16 cellular contexts compared by ENCODE assay signal in genomic region chr7:44106311-44107065, GRCh38. TPM values are rescaled to one million over a fixed set of nuclear protein-coding genes. Genes with fewer than 3 reads are reported as not detected.
DNase-seq lines count a peak whose midpoint lies in the region; ATAC-seq and TF ChIP-seq lines count a peak whose summit lies in the region.
"Had no signal": no experiment of that assay in that cellular context is flagged by ENCODE, and none has a peak within 500 bp of the region (broad histone marks: within the 10 kb centered on the region; RNA-seq: fewer than 3 reads in every experiment).

No MANE protein-coding gene starts in this region.

- H3K4me3 Mint-ChIP-seq in activated B cell treated with CpG ODN at 0.5 μM for 24 hours: peak overlapping the region; percentile 81

- peaks cover 2% of the 10 kb centered on the region for H3K27me3 Mint-ChIP-seq in activated B cell treated with CpG ODN at 0.5 μM for 24 hours

- DNase-seq in AG09309 (ENCODE audit: low read depth): no peak
- no peak for DNase-seq in activated B cell treated with CpG ODN at 0.5 μM for 24 hours
- no peak for DNase-seq in fibroblast of villous mesenchyme (ENCODE audit: low read depth)
- DNase-seq in NCI-H82 treated with DMSO at 0.1 percent for 48 hours (lab: John Stamatoyannopoulos, UW; ENCODE audit: unreplicated experiment): no peak
- no peak for DNase-seq in cerebellum (ENCODE audit: low spot score)
- DNase-seq in stimulated activated CD4-positive, alpha-beta T cell treated with anti-CD3 and anti-CD28 coated beads, Interleukin-15, amount 100 ng/mL, for 24 hours: no peak
- no peak for DNase-seq in mucosa of gallbladder (ENCODE audit: low spot score)
- DNase-seq: activated CD8-positive, alpha-beta T cell treated with anti-CD3 and anti-CD28 coated beads, Interleukin-2, amount 10 ng/mL, durations not matched to agents 7 days and 5 days; activated naive CD4-positive, alpha-beta T cell treated with anti-CD3 and anti-CD28 coated beads for 36 hours; foreskin melanocyte; islet precursor cell; NCI-H1105; trophoblast cell had no signal

- TF ChIP-seq CTCF in AG09309 (IDR thresholded peaks at IDR 0.05; ENCODE audit: control insufficient read depth, insufficient read depth, low read depth, low read length, missing control alignments) (no peak), activated B cell treated with CpG ODN at 0.5 μM for 24 hours (IDR thresholded peaks at IDR 0.05) (no peak), fibroblast of villous mesenchyme (IDR thresholded peaks at IDR 0.05; ENCODE audit: insufficient read depth, low read depth, low read length) (no peak)

- peaks cover 5% of the 10 kb centered on the region for H3K36me3 Mint-ChIP-seq in activated B cell treated with CpG ODN at 0.5 μM for 24 hours (ENCODE audit: low read depth)

- CTCF ChIA-PET in activated B cell treated with CpG ODN at 0.5 μM for 24 hours (lab: Charles Lee): interaction anchor here (2.1 kb wide), 1 partner anchor 90 kb away, joined by 7 read pairs; no protein-coding TSS in a partner anchor

- intact Hi-C loops in activated B cell treated with CpG ODN at 0.5 μM for 24 hours (cut with micrococcal nuclease): no loop called here

- POLR2A ChIA-PET in activated B cell treated with CpG ODN at 0.5 μM for 24 hours (lab: Charles Lee): interaction anchor here (0.6 to 2.5 kb wide), 4 partner anchors 9 to 25 kb away, joined by 3 to 7 read pairs (median 6); partner anchors contain the start of gene POLD2

- no peak for ATAC-seq in activated B cell treated with CpG ODN at 0.5 μM for 24 hours (ENCODE audit: low read depth)
- ATAC-seq: activated CD8-positive, alpha-beta T cell treated with anti-CD3 and anti-CD28 coated beads, Interleukin-2, amount 10 ng/mL, durations not matched to agents 7 days and 5 days had no signal

- peak overlapping the region in 18 of 21 experiments; percentile 25 to 99 (median 90) for H3K27ac ChIP-seq in skin epidermis

- H3K4me3 ChIP-seq in AG09309 (ENCODE audit: control insufficient read depth, low read depth, low read length) (peak overlapping the region; percentile 62), fibroblast of villous mesenchyme (ENCODE audit: low read depth, low read length) (peak overlapping the region; percentile 87), skin epidermis (peak overlapping the region in 6 of 7 experiments; percentile 42 to 60 (median 48))

- no peaks in the 10 kb centered on the region for H3K9me3 Mint-ChIP-seq in activated B cell treated with CpG ODN at 0.5 μM for 24 hours
- H3K9me3 Mint-ChIP-seq: activated naive CD4-positive, alpha-beta T cell treated with anti-CD3 and anti-CD28 coated beads for 36 hours had no signal

- H3K4me1 Mint-ChIP-seq in activated B cell treated with CpG ODN at 0.5 μM for 24 hours: peaks cover 34% of the 10 kb centered on the region

- H3K27ac Mint-ChIP-seq in activated B cell treated with CpG ODN at 0.5 μM for 24 hours: peak overlapping the region; percentile 66

RNA-seq across cellular contexts. Expression of gene AEBP1, which starts 2.3 kb away (rescaled TPM):
- 17.4 and 21.7 TPM in 2 replicates for total RNA-seq in activated B cell treated with CpG ODN at 0.5 μM for 24 hours
- 148 and 159 TPM in 2 replicates for total RNA-seq in fibroblast of villous mesenchyme
- 11.3 TPM for total RNA-seq in cerebellum
- 107 TPM for total RNA-seq in mucosa of gallbladder
- total RNA-seq: NCI-H460 had no signal

RNA-seq across cellular contexts. Expression of gene POLD2, which starts 16.9 kb away (rescaled TPM):
- 146 and 147 TPM in 2 replicates for total RNA-seq in activated B cell treated with CpG ODN at 0.5 μM for 24 hours
- 95.7 and 101 TPM in 2 replicates for total RNA-seq in fibroblast of villous mesenchyme
- 41.1 TPM for total RNA-seq in cerebellum
- 81.6 TPM for total RNA-seq in mucosa of gallbladder

RNA-seq across cellular contexts. Expression of gene POLM, which starts 24.2 kb away (rescaled TPM):
- total RNA-seq in activated B cell treated with CpG ODN at 0.5 μM for 24 hours (53.0 and 69.7 TPM in 2 replicates), fibroblast of villous mesenchyme (13.8 and 19.0 TPM in 2 replicates), cerebellum (12.8 TPM), mucosa of gallbladder (44.1 TPM)

RNA-seq across cellular contexts. Expression of gene MYL7, which starts 34.6 kb away (rescaled TPM):
- not detected in 2 replicates for total RNA-seq in activated B cell treated with CpG ODN at 0.5 μM for 24 hours
- 0.43 TPM in 1 of 2 replicates, not detected in the other for total RNA-seq in fibroblast of villous mesenchyme
- total RNA-seq in cerebellum: not detected
- total RNA-seq in mucosa of gallbladder: not detected
- total RNA-seq: activated CD8-positive, alpha-beta T cell treated with anti-CD3 and anti-CD28 coated beads, Interleukin-2, amount 10 ng/mL, durations not matched to agents 7 days and 5 days; activated naive CD4-positive, alpha-beta T cell treated with anti-CD3 and anti-CD28 coated beads for 36 hours; NCI-H460; RPMI7951 had no signal

RNA-seq across cellular contexts. Expression of gene PGAM2, which starts 41.1 kb away (rescaled TPM):
- total RNA-seq in activated B cell treated with CpG ODN at 0.5 μM for 24 hours (1.1 and 1.2 TPM in 2 replicates), fibroblast of villous mesenchyme (under 0.01 and 0.32 TPM in 2 replicates), cerebellum (13.0 TPM), mucosa of gallbladder (12.9 TPM)
- total RNA-seq: NCI-H460 had no signal
